ENCODE assay signal across 27 cellular contexts in genomic region chr14:71636820-71637471, GRCh38.
"Had no signal": no experiment of that assay in that cellular context is flagged by ENCODE, and none has a peak within 500 bp of the region (broad histone marks: within the 10 kb centered on the region; RNA-seq: fewer than 3 reads in every experiment).

No MANE protein-coding gene starts in this region.

- ATAC-seq: foreskin keratinocyte; gastroesophageal sphincter; heart left ventricle; natural killer cell treated with Interleukin-12 subunit alpha and Interleukin-12 subunit beta and Interleukin-15 and Interleukin-18, amount 100 ng/mL, for 72 hours; right lobe of liver; stimulated activated effector memory CD8-positive, alpha-beta T cell treated with anti-CD3 and anti-CD28 coated beads, Interleukin-12 subunit alpha, Interleukin-12 subunit beta, amount 100 ng/mL, for 72 hours had no signal

- H3K9me3 ChIP-seq: colonic mucosa, neutrophil, right lobe of liver, thoracic aorta, upper lobe of left lung had no signal

- H3K9ac ChIP-seq: parathyroid adenoma had no signal

- H3K4me3 Mint-ChIP-seq: dendritic cell treated with granulocyte-macrophage colony-stimulating factor and Interleukin-4, amounts not matched to agents 40 ng/mL and 50 ng/mL, for 4 days; endodermal cell; memory B cell; natural killer cell treated with Interleukin-12 subunit alpha and Interleukin-12 subunit beta and Interleukin-15 and Interleukin-18, amount 100 ng/mL, for 72 hours; neural crest cell; stimulated activated effector memory CD8-positive, alpha-beta T cell treated with anti-CD3 and anti-CD28 coated beads, Interleukin-12 subunit alpha, Interleukin-12 subunit beta, amount 100 ng/mL, for 72 hours had no signal

- H3K4me1 ChIP-seq: colonic mucosa, esophagus muscularis mucosa, foreskin keratinocyte, gastroesophageal sphincter, heart left ventricle, parathyroid adenoma, right lobe of liver, tibial nerve, upper lobe of left lung had no signal

- H3K27me3 ChIP-seq: colonic mucosa, esophagus muscularis mucosa, foreskin keratinocyte, gastroesophageal sphincter, heart left ventricle, hepatocyte, neutrophil, right lobe of liver, tibial nerve, upper lobe of left lung had no signal

- H3K4me2 ChIP-seq: hepatocyte had no signal

- H3K79me2 ChIP-seq: hepatocyte, parathyroid adenoma had no signal

- H3K36me3 ChIP-seq: colonic mucosa, gastroesophageal sphincter, heart left ventricle, neutrophil, right lobe of liver, thoracic aorta, upper lobe of left lung had no signal

- H3K4me1 Mint-ChIP-seq: memory B cell, naive B cell, neural crest cell had no signal

- H3K4me3 ChIP-seq: colonic mucosa, esophagus muscularis mucosa, gastroesophageal sphincter, hepatocyte, lung, right lobe of liver, thoracic aorta, tibial nerve, upper lobe of left lung had no signal

- DNase-seq: colonic mucosa; effector CD8-positive, alpha-beta T cell; endodermal cell; foreskin keratinocyte; heart left ventricle; kidney; naive B cell; right lobe of liver; small intestine; stimulated activated CD4-positive, alpha-beta T cell treated with anti-CD3 and anti-CD28 coated beads, Interleukin-2, amount 100 ng/mL, for 24 hours; stimulated activated CD4-positive, alpha-beta T cell treated with anti-CD3 and anti-CD28 coated beads, Interleukin-4, amount 100 ng/mL, for 24 hours; stimulated activated naive CD4-positive, alpha-beta T cell treated with Interleukin-2 at 50 U/mL for 16 hours; upper lobe of left lung had no signal

- H3K27me3 Mint-ChIP-seq: dendritic cell treated with granulocyte-macrophage colony-stimulating factor and Interleukin-4, amounts not matched to agents 40 ng/mL and 50 ng/mL, for 4 days; memory B cell; naive B cell; natural killer cell treated with Interleukin-12 subunit alpha and Interleukin-12 subunit beta and Interleukin-15 and Interleukin-18, amount 100 ng/mL, for 72 hours; progenitor cell of endocrine pancreas had no signal

- H2AFZ ChIP-seq: hepatocyte, parathyroid adenoma had no signal

- H3K27ac Mint-ChIP-seq: dendritic cell treated with granulocyte-macrophage colony-stimulating factor and Interleukin-4, amounts not matched to agents 40 ng/mL and 50 ng/mL, for 4 days; endodermal cell; memory B cell; natural killer cell treated with Interleukin-12 subunit alpha and Interleukin-12 subunit beta and Interleukin-15 and Interleukin-18, amount 100 ng/mL, for 72 hours; progenitor cell of endocrine pancreas; stimulated activated effector memory CD8-positive, alpha-beta T cell treated with anti-CD3 and anti-CD28 coated beads, Interleukin-12 subunit alpha, Interleukin-12 subunit beta, amount 100 ng/mL, for 72 hours had no signal

- H3K27ac ChIP-seq: colonic mucosa, esophagus muscularis mucosa, foreskin keratinocyte, gastroesophageal sphincter, heart left ventricle, hepatocyte, neutrophil, parathyroid adenoma, right lobe of liver, thoracic aorta, tibial nerve, upper lobe of left lung had no signal
